In genomic region chr7:33185786-33186185, GRCh38 we compare ENCODE assay signal across 10 cellular contexts. TPM values are rescaled to one million over a fixed set of nuclear protein-coding genes. Genes with fewer than 3 reads are reported as not detected.
DNase-seq lines count a peak whose midpoint lies in the region; ATAC-seq, FAIRE-seq and TF ChIP-seq lines count a peak whose summit lies in the region.
"Had no signal": no experiment of that assay in that cellular context is flagged by ENCODE, and none has a peak within 500 bp of the region (broad histone marks: within the 10 kb centered on the region; RNA-seq: fewer than 3 reads in every experiment).

No MANE protein-coding gene starts in this region.

- POLR2A ChIA-PET in HepG2 (lab: Yijun Ruan, JAX) = no interaction called here

- ATAC-seq in CD4-positive, CD25-positive, alpha-beta regulatory T cell (ENCODE audit: low read depth in 2 of 2) = no peak
- ATAC-seq in GM18511 (IDR thresholded peaks at IDR 0.05; ENCODE audit: unreplicated experiment) (peak; percentile 83), HG03439 (IDR thresholded peaks at IDR 0.05; ENCODE audit: unreplicated experiment) (peak; percentile 64), HepG2 (peak; percentile 85)
- ATAC-seq: naive thymus-derived CD8-positive, alpha-beta T cell had no signal

- peaks cover 6% of the 10 kb centered on the region for H3K36me3 Mint-ChIP-seq in CD4-positive, CD25-positive, alpha-beta regulatory T cell

- no peak overlapping the region for H3K4me2 ChIP-seq in HepG2 (ENCODE audit: low read depth, low read length)

- H3K27me3 ChIP-seq in CD4-positive, CD25-positive, alpha-beta regulatory T cell (ENCODE audit: control insufficient read depth, insufficient read depth, low read length) = no peaks in the 10 kb centered on the region
- no peaks in the 10 kb centered on the region; a peak in 1 of 5 replicates for H3K27me3 ChIP-seq in HepG2 (ENCODE audit: control insufficient read depth in 1 of 2, insufficient read depth in 2 of 2, low read length in 2 of 2)
- H3K27me3 ChIP-seq: SJCRH30 had no signal

- TF ChIP-seq EP300 in HepG2 (IDR thresholded peaks at IDR 0.05; ENCODE audit: low read depth in 2 of 2, low read length in 2 of 2) (no peak), HepG2 (CRISPR knock-in tag; IDR thresholded peaks at IDR 0.05; ENCODE audit: borderline replicate concordance) (no peak)

- CTCF ChIA-PET in HepG2 (lab: Yijun Ruan, JAX; ENCODE audit: low intra/inter-chr PET ratio, low total read pairs) = interaction anchor here (1.4 to 2.3 kb wide), 2 partner anchors 57 to 558 kb away, joined by 9 to 16 read pairs; no protein-coding TSS in a partner anchor

- H3K27ac Mint-ChIP-seq in CD4-positive, CD25-positive, alpha-beta regulatory T cell = peak overlapping the region in 1 of 3 donors; percentile 74
- H3K27ac Mint-ChIP-seq: naive thymus-derived CD8-positive, alpha-beta T cell had no signal

- peak in 2 of 3 donors; percentile 31 to 56 for DNase-seq in CD4-positive, CD25-positive, alpha-beta regulatory T cell
- peak; percentile 8 for DNase-seq in NCI-H524 treated with DMSO at 0.1 percent for 48 hours (lab: John Stamatoyannopoulos, UW)
- peak; percentile 51 to 83 for DNase-seq in T47D (ENCODE audit: low read depth in 1 of 2, low spot score in 1 of 2)
- DNase-seq in HepG2 (ENCODE audit: low spot score) = peak; percentile 62
- DNase-seq in activated CD8-positive, alpha-beta memory T cell treated with anti-CD3 and anti-CD28 coated beads for 24 hours = no peak
- no peak for DNase-seq in activated CD4-positive, CD25-positive, alpha-beta regulatory T cell (lab: John Stamatoyannopoulos, UW)

- no peak for TF ChIP-seq POLR2A in HepG2 (IDR thresholded peaks at IDR 0.05; ENCODE audit: insufficient read depth in 1 of 2, low read depth in 2 of 2, low read length in 2 of 2)

- H2AFZ ChIP-seq in HepG2 (ENCODE audit: low read length) = no peak overlapping the region

- in situ Hi-C loops in T47D (cut with HindIII; ENCODE audit: low pct_unique_long_range_greater_than_20kb, low sequenced_read_pairs) (no loop called here), HepG2 (cut with HindIII; ENCODE audit: extremely low pct_ligation_motif_present, low pct_unique_long_range_greater_than_20kb) (loop anchor here (10.0 to 25.0 kb wide), 2 partner anchors 269 to 527 kb away; no protein-coding TSS in a partner anchor)

- no peaks in the 10 kb centered on the region for H3K9me3 Mint-ChIP-seq in CD4-positive, CD25-positive, alpha-beta regulatory T cell
- H3K9me3 Mint-ChIP-seq: naive thymus-derived CD8-positive, alpha-beta T cell had no signal

- no peaks in the 10 kb centered on the region for H3K36me3 ChIP-seq in CD4-positive, CD25-positive, alpha-beta regulatory T cell (ENCODE audit: control insufficient read depth, insufficient read depth, low read length)
- H3K36me3 ChIP-seq in HepG2 (replicated peaks in 1 of 2; ENCODE audit: control insufficient read depth in 1 of 2, insufficient read depth in 2 of 2, low read length in 2 of 2) = no peaks in the 10 kb centered on the region
- H3K36me3 ChIP-seq: SJCRH30 had no signal

- no TSS peak for BruUV-seq in HepG2 (replicated peaks; lab: Mats Ljungman, UMichigan)

- 66% methylated on average over 3 of the region's 3 CpGs for WGBS in HepG2 (ENCODE audit: low lambda C conversion rate)

- no peak overlapping the region for H3K4me3 ChIP-seq in CD4-positive, CD25-positive, alpha-beta regulatory T cell (ENCODE audit: low read depth, low read length)
- no peak overlapping the region for H3K4me3 ChIP-seq in HepG2 (replicated peaks in 1 of 3; ENCODE audit: insufficient read depth in 1 of 3, low read depth in 2 of 3, low read length in 3 of 3)
- H3K4me3 ChIP-seq: SJCRH30 had no signal

- intact Hi-C loops in HepG2 (cut with micrococcal nuclease; ENCODE audit: unreplicated experiment) = loop anchor here (1.0 to 5.0 kb wide), 5 partner anchors 57 to 748 kb away; no protein-coding TSS in a partner anchor

- H3K4me1 Mint-ChIP-seq in CD4-positive, CD25-positive, alpha-beta regulatory T cell = peaks cover 5 to 10% (median 7%) of the 10 kb centered on the region in 4 donors

- no peaks in the 10 kb centered on the region for H3K79me2 ChIP-seq in HepG2 (ENCODE audit: insufficient read depth, low read length)

- TF ChIP-seq CTCF in HepG2 (CRISPR knock-in tag; IDR thresholded peaks at IDR 0.05) = peak; percentile 84

- H3K27ac ChIP-seq in CD4-positive, CD25-positive, alpha-beta regulatory T cell (ENCODE audit: insufficient read depth, low read length, poor library complexity, severe bottlenecking) = no peak overlapping the region
- no peak overlapping the region for H3K27ac ChIP-seq in HepG2 (ENCODE audit: extremely low read length, insufficient read depth, low read length)
- H3K27ac ChIP-seq: SJCRH30 had no signal

- no peak overlapping the region for H3K4me3 Mint-ChIP-seq in CD4-positive, CD25-positive, alpha-beta regulatory T cell
- H3K4me3 Mint-ChIP-seq: naive thymus-derived CD8-positive, alpha-beta T cell had no signal

- no peak overlapping the region for H3K9ac ChIP-seq in HepG2 (ENCODE audit: insufficient read depth, low read depth, low read length)

- no peaks in the 10 kb centered on the region for H3K9me3 ChIP-seq in CD4-positive, CD25-positive, alpha-beta regulatory T cell (ENCODE audit: control insufficient read depth in 2 of 2, low read length in 2 of 2)
- no peaks in the 10 kb centered on the region for H3K9me3 ChIP-seq in HepG2 (ENCODE audit: low read length)
- H3K9me3 ChIP-seq: SJCRH30 had no signal

- TF ChIP-seq RAD21 in HepG2 (CRISPR knock-in tag; IDR thresholded peaks at IDR 0.05) = peak; percentile 76

- no peaks in the 10 kb centered on the region for H4K20me1 ChIP-seq in HepG2 (ENCODE audit: insufficient read depth, low read length)

- no peaks in the 10 kb centered on the region for H3K4me1 ChIP-seq in CD4-positive, CD25-positive, alpha-beta regulatory T cell (ENCODE audit: control insufficient read depth, insufficient read depth, low read length, poor library complexity, severe bottlenecking)
- peaks cover 7% of the 10 kb centered on the region for H3K4me1 ChIP-seq in HepG2 (ENCODE audit: insufficient read depth, low read length)
- H3K4me1 ChIP-seq: SJCRH30 had no signal

- no peaks in the 10 kb centered on the region for H3K27me3 Mint-ChIP-seq in CD4-positive, CD25-positive, alpha-beta regulatory T cell
- H3K27me3 Mint-ChIP-seq: naive thymus-derived CD8-positive, alpha-beta T cell had no signal

- peak; percentile 92 for FAIRE-seq in HepG2 (lab: Jason Lieb, UNC)

TF ChIP-seq in HepG2, 621 proteins besides CTCF, POLR2A, EP300 and RAD21 (continues in another document):
- TF ChIP-seq SOX5 (CRISPR knock-in tag; IDR thresholded peaks at IDR 0.05; ENCODE audit: borderline replicate concordance) = peak; percentile 24; the same call in 1 of the 2 replicates
- TF ChIP-seq RCOR2 (CRISPR knock-in tag; IDR thresholded peaks at IDR 0.05) = no peak
- TF ChIP-seq NPAS2 (CRISPR knock-in tag; IDR thresholded peaks at IDR 0.05; ENCODE audit: borderline replicate concordance) = no peak
- no peak for TF ChIP-seq ZNF234 (CRISPR knock-in tag; conservative IDR thresholded peaks at IDR 0.05)
- peak; percentile 83 for TF ChIP-seq STAG1 (CRISPR knock-in tag; IDR thresholded peaks at IDR 0.05)
- no peak for TF ChIP-seq ZNF160 (CRISPR knock-in tag; IDR thresholded peaks at IDR 0.05)
- TF ChIP-seq MIXL1 (CRISPR knock-in tag; IDR thresholded peaks at IDR 0.05) = 0 out of 2 replicates have a peak, but pooled peaks have one; percentile 38
- peak; percentile 82; the same call in 1 of the 2 replicates for TF ChIP-seq SMC3 (IDR thresholded peaks at IDR 0.05; ENCODE audit: low read length)
- TF ChIP-seq, protein P1, sequence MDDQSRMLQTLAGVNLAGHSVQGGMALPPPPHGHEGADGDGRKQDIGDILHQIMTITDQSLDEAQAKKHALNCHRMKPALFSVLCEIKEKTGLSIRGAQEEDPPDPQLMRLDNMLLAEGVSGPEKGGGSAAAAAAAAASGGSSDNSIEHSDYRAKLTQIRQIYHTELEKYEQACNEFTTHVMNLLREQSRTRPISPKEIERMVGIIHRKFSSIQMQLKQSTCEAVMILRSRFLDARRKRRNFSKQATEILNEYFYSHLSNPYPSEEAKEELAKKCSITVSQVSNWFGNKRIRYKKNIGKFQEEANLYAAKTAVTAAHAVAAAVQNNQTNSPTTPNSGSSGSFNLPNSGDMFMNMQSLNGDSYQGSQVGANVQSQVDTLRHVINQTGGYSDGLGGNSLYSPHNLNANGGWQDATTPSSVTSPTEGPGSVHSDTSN (CRISPR knock-in tag; IDR thresholded peaks at IDR 0.05; ENCODE audit: borderline replicate concordance) = no peak

RNA-seq across cellular contexts. Expression of gene BBS9, which starts 56.4 kb away (rescaled TPM):
- 18.7 TPM for total RNA-seq in CD4-positive, CD25-positive, alpha-beta regulatory T cell
- 10 to 100 TPM in 2 of 4 donors, 1 to 10 TPM in 2; 8.1 to 18.1 (median 11.6) TPM for polyA plus RNA-seq in CD4-positive, CD25-positive, alpha-beta regulatory T cell
- total RNA-seq in HepG2 (2016; rRNA removed; fragmentation: Illumina TruSeq; extraction: Trizol) = 7.8 and 9.4 TPM in 2 replicates
- total RNA-seq in HepG2 (2016; cell fraction: cytosol; rRNA removed; fragmentation: Illumina TruSeq; extraction: Trizol; ENCODE audit: low read depth) = 56.8 and 57.9 TPM in 2 replicates
- 7.6 and 8.9 TPM in 2 replicates for total RNA-seq in HepG2 (2016; cell fraction: insoluble cytoplasmic fraction; rRNA removed; fragmentation: Illumina TruSeq; extraction: Trizol)
- 11.2 and 18.5 TPM in 2 replicates for total RNA-seq in HepG2 (2016; cell fraction: membrane; rRNA removed; fragmentation: Illumina TruSeq; extraction: Trizol)
- total RNA-seq in HepG2 (2016; cell fraction: nucleus; rRNA removed; fragmentation: Illumina TruSeq; extraction: Trizol) = 11.6 and 13.3 TPM in 2 replicates
- polyA plus RNA-seq in HepG2 (2011; rRNA removed) = 5.1 and 5.2 TPM in 2 replicates
- 3.5 and 4.2 TPM in 2 replicates for polyA plus RNA-seq in HepG2 (2011; cell fraction: cytosol; rRNA removed)
- polyA plus RNA-seq in HepG2 (2011; cell fraction: nucleus; rRNA removed) = 5.7 and 6.4 TPM in 2 replicates
- 4.3 and 5.5 TPM in 2 replicates for polyA plus RNA-seq in HepG2 (2012)
- polyA plus RNA-seq in HepG2 (2016; cell fraction: cytosol; fragmentation: Illumina TruSeq; extraction: Trizol; ENCODE audit: low read depth) = 1.2 and 1.8 TPM in 2 replicates
- 6.9 and 7.0 TPM in 2 replicates for polyA plus RNA-seq in HepG2 (2016; cell fraction: insoluble cytoplasmic fraction; fragmentation: Illumina TruSeq; extraction: Trizol; ENCODE audit: low read depth)
- polyA plus RNA-seq in HepG2 (2016; cell fraction: membrane; fragmentation: Illumina TruSeq; extraction: Trizol; ENCODE audit: low read depth) = 2.6 and 2.8 TPM in 2 replicates
- polyA plus RNA-seq in HepG2 (2016; cell fraction: nucleus; fragmentation: Illumina TruSeq; extraction: Trizol; ENCODE audit: insufficient read depth, low read depth) = 3.9 and 4.8 TPM in 2 replicates
- polyA minus RNA-seq in HepG2 (2011; rRNA and poly(A)+ RNA removed; ENCODE audit: low replicate concordance) = 11.2 and 28.4 TPM in 2 replicates
- polyA minus RNA-seq in HepG2 (2011; cell fraction: cytosol; rRNA and poly(A)+ RNA removed) = 4.0 and 12.4 TPM in 2 replicates
- 57.8 and 69.5 TPM in 2 replicates for polyA minus RNA-seq in HepG2 (2011; cell fraction: nucleus; rRNA and poly(A)+ RNA removed)

Comparison
In these comparisons a context has a peak if more than half of its experiments do, and no peak if none do; other contexts are left out.
1. ATAC-seq: peak in GM18511 (single experiment), HG03439 (single experiment) and HepG2 (single experiment); none in CD4-positive, CD25-positive, alpha-beta regulatory T cell (0 of 2).
2. DNase-seq: peak in CD4-positive, CD25-positive, alpha-beta regulatory T cell (2 of 3), NCI-H524 treated with DMSO at 0.1 percent for 48 hours (single experiment), T47D (2 of 2) and HepG2 (single experiment); none in activated CD8-positive, alpha-beta memory T cell treated with anti-CD3 and anti-CD28 coated beads for 24 hours (single experiment) and activated CD4-positive, CD25-positive, alpha-beta regulatory T cell (0 of 4).